8 cellular contexts compared by ENCODE assay signal in genomic region chr22:36028646-36029405, GRCh38. TPM values are rescaled to one million over a fixed set of nuclear protein-coding genes. Genes with fewer than 3 reads are reported as not detected.
A peak's percentile ranks its signal among the peaks of the same experiment; 100 is the strongest.
DNase-seq lines count a peak whose midpoint lies in the region; ATAC-seq and TF ChIP-seq lines count a peak whose summit lies in the region.

Gene RBFOX2 (minus strand): TSS chr22:36028824. CDS start chr22:36028425, 399 bp downstream.

- H3K4me1 ChIP-seq in BE2C = peaks cover 5% of the 10 kb centered on the region

- peaks cover 11% of the 10 kb centered on the region for H3K36me3 ChIP-seq in BE2C

- no peaks in the 10 kb centered on the region for H3K9me3 ChIP-seq in BE2C

- no peak for ATAC-seq in GM18867 (IDR thresholded peaks at IDR 0.05; ENCODE audit: unreplicated experiment)

- peak; percentile 99 for DNase-seq in BE2C
- peak; percentile 79 for DNase-seq in HFF-Myc (ENCODE audit: extremely low read depth, low read depth)
- peak; percentile 79 to 96 for DNase-seq in NCI-H446 (lab: John Stamatoyannopoulos, UW)
- DNase-seq in activated CD4-positive, alpha-beta T cell treated with anti-CD3 and anti-CD28 coated beads for 24 hours (ENCODE audit: low read depth in 2 of 2) = peak; percentile 55 to 76
- peak; percentile 98 for DNase-seq in cerebellum (ENCODE audit: low spot score)
- peak; percentile 99 for DNase-seq in islet precursor cell
- peak; percentile 94 for DNase-seq in smooth muscle cell of the brain vasculature (ENCODE audit: low read depth, low spot score)

- no peaks in the 10 kb centered on the region for H3K27me3 ChIP-seq in BE2C

- TF ChIP-seq CTCF in BE2C (IDR thresholded peaks at IDR 0.05; ENCODE audit: low read depth, low read length) = no peak
- TF ChIP-seq CTCF in HFF-Myc (IDR thresholded peaks at IDR 0.05; ENCODE audit: low read depth, low read length, missing control alignments) = no peak

- H3K4me3 ChIP-seq in BE2C (ENCODE audit: low read depth, low read length) (peak within 1 kb of the TSS; percentile 97), HFF-Myc (replicated peaks; ENCODE audit: low read depth, low read length) (peak within 1 kb of the TSS; percentile 80)

RNA-seq across cellular contexts. Expression of gene RBFOX2, which starts in this region (rescaled TPM):
- 178 TPM for polyA plus RNA-seq in BE2C (2012; ENCODE audit: insufficient read depth, insufficient read length, low read depth)
- 397 TPM for total RNA-seq in cerebellum
